26 cellular contexts compared by ENCODE assay signal in genomic region chr16:50371036-50371716, GRCh38.
"Had no signal": no experiment of that assay in that cellular context is flagged by ENCODE, and none has a peak within 500 bp of the region (broad histone marks: within the 10 kb centered on the region; RNA-seq: fewer than 3 reads in every experiment).

No MANE protein-coding gene starts in this region.

- H3K36me3 Mint-ChIP-seq: naive B cell had no signal

- DNase-seq: naive B cell; naive thymus-derived CD8-positive, alpha-beta T cell; occipital lobe; posterior cingulate gyrus; psoas muscle; right cardiac atrium; stimulated activated CD4-positive, alpha-beta T cell treated with anti-CD3 and anti-CD28 coated beads, Interleukin-15, amount 100 ng/mL, for 24 hours; stimulated activated CD4-positive, alpha-beta T cell treated with anti-CD3 and anti-CD28 coated beads, Interleukin-2, amount 100 ng/mL, for 24 hours; stimulated activated CD4-positive, alpha-beta T cell treated with anti-CD3 and anti-CD28 coated beads, Interleukin-2, amount 100 ng/mL, for 48 hours; stimulated activated CD4-positive, alpha-beta T cell treated with anti-CD3 and anti-CD28 coated beads, Interleukin-4, amount 100 ng/mL, for 24 hours; stimulated activated naive B cell treated with anti-CD40 and anti-IgM and Interleukin-4, amounts not matched to agents 10 μg/mL and 1 μg/mL and 100 μg/mL, for 72 hours; stimulated activated naive CD4-positive, alpha-beta T cell treated with Interleukin-2 at 50 U/mL for 16 hours; stomach; thyroid gland; trophoblast cell; upper lobe of right lung; uterus had no signal

- H2AFZ ChIP-seq: parathyroid adenoma had no signal

- H3K27ac Mint-ChIP-seq: progenitor cell of endocrine pancreas; stimulated activated naive B cell treated with anti-CD40 and anti-IgM and Interleukin-4, amounts not matched to agents 10 μg/mL and 1 μg/mL and 100 μg/mL, for 72 hours; stimulated activated naive CD8-positive, alpha-beta T cell treated with anti-CD3 and anti-CD28 coated beads, Interleukin-15, Interleukin-2, amounts not matched to agents 100 ng/mL and 50 ng/mL, for 24 hours had no signal

- H3K9me3 ChIP-seq: ovary, psoas muscle, stomach, thoracic aorta, thyroid gland, tibial nerve, upper lobe of right lung, uterus had no signal

- ATAC-seq: naive thymus-derived CD8-positive, alpha-beta T cell; natural killer cell treated with Interleukin-12 subunit alpha and Interleukin-12 subunit beta and Interleukin-15 and Interleukin-18, amount 100 ng/mL, for 72 hours; psoas muscle; right cardiac atrium; stimulated activated effector memory CD8-positive, alpha-beta T cell treated with anti-CD3 and anti-CD28 coated beads, Interleukin-12 subunit alpha, Interleukin-12 subunit beta, amount 100 ng/mL, for 72 hours; stimulated activated naive B cell treated with anti-CD40 and anti-IgM and Interleukin-4, amounts not matched to agents 10 μg/mL and 1 μg/mL and 100 μg/mL, for 72 hours; upper lobe of right lung had no signal

- H3K4me3 ChIP-seq: ovary, psoas muscle, skin epidermis, stomach, thoracic aorta, thyroid gland, tibial nerve, upper lobe of right lung, uterus had no signal

- H3K4me3 Mint-ChIP-seq: natural killer cell treated with Interleukin-12 subunit alpha and Interleukin-12 subunit beta and Interleukin-15 and Interleukin-18, amount 100 ng/mL, for 72 hours; stimulated activated effector memory CD8-positive, alpha-beta T cell treated with anti-CD3 and anti-CD28 coated beads, Interleukin-12 subunit alpha, Interleukin-12 subunit beta, amount 100 ng/mL, for 72 hours; stimulated activated naive B cell treated with anti-CD40 and anti-IgM and Interleukin-4, amounts not matched to agents 10 μg/mL and 1 μg/mL and 100 μg/mL, for 72 hours; stimulated activated naive CD8-positive, alpha-beta T cell treated with anti-CD3 and anti-CD28 coated beads, Interleukin-15, Interleukin-2, amounts not matched to agents 100 ng/mL and 50 ng/mL, for 24 hours had no signal

- H3K9me3 Mint-ChIP-seq: naive B cell; naive thymus-derived CD8-positive, alpha-beta T cell; natural killer cell treated with Interleukin-12 subunit alpha and Interleukin-12 subunit beta and Interleukin-15 and Interleukin-18, amount 100 ng/mL, for 72 hours; stimulated activated effector memory CD8-positive, alpha-beta T cell treated with anti-CD3 and anti-CD28 coated beads, Interleukin-12 subunit alpha, Interleukin-12 subunit beta, amount 100 ng/mL, for 72 hours; stimulated activated naive B cell treated with anti-CD40 and anti-IgM and Interleukin-4, amounts not matched to agents 10 μg/mL and 1 μg/mL and 100 μg/mL, for 72 hours; stimulated activated naive CD8-positive, alpha-beta T cell treated with anti-CD3 and anti-CD28 coated beads, Interleukin-15, Interleukin-2, amounts not matched to agents 100 ng/mL and 50 ng/mL, for 24 hours had no signal

- H3K36me3 ChIP-seq: ovary, thoracic aorta, thyroid gland, uterus had no signal

- H3K9ac ChIP-seq: parathyroid adenoma had no signal

- H3K27ac ChIP-seq: ovary, parathyroid adenoma, psoas muscle, skin epidermis, thyroid gland, tibial nerve, upper lobe of right lung, uterus had no signal

- H3K27me3 ChIP-seq: ovary, stomach, thyroid gland, tibial nerve, upper lobe of right lung, uterus had no signal
